1 cellular context compared by ENCODE assay signal in the genomic region with DNA sequence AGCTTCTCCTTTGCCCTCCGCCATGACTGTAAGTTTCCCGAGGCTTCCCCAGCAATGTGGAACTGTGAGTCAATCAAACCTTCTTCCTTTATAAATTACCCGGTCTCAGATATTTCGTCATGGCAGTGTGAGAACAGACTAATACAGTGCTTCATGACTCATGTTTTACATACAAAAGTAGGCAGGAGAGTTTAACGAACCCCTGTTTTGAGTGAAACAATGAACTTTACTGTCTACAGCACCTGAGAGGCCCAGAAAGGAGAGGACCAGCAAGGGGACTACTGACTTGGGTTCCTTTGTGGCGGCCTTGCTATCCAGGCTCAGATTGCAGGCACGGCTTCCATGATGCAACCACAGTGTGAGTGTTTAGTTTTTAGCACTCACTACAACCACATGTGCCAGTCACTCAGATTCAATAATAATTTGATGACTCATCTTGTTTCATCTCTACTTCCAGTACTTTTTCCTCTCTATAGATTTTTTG.
TF ChIP-seq lines count a peak whose summit lies in the region.

No MANE protein-coding gene starts in this region.

TF ChIP-seq in SK-N-SH treated with all-trans-retinoic acid at 6 μM for 48 hours, 23 proteins besides CTCF, POLR2A, EP300 and RAD21 (continued from another document):
- TF ChIP-seq, protein P1, sequence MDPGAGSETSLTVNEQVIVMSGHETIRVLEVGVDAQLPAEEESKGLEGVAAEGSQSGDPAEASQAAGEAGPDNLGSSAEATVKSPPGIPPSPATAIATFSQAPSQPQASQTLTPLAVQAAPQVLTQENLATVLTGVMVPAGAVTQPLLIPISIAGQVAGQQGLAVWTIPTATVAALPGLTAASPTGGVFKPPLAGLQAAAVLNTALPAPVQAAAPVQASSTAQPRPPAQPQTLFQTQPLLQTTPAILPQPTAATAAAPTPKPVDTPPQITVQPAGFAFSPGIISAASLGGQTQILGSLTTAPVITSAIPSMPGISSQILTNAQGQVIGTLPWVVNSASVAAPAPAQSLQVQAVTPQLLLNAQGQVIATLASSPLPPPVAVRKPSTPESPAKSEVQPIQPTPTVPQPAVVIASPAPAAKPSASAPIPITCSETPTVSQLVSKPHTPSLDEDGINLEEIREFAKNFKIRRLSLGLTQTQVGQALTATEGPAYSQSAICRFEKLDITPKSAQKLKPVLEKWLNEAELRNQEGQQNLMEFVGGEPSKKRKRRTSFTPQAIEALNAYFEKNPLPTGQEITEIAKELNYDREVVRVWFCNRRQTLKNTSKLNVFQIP (CRISPR knock-in tag; IDR thresholded peaks at IDR 0.05; ENCODE audit: borderline replicate concordance, low read depth): no peak
- TF ChIP-seq, protein P2, sequence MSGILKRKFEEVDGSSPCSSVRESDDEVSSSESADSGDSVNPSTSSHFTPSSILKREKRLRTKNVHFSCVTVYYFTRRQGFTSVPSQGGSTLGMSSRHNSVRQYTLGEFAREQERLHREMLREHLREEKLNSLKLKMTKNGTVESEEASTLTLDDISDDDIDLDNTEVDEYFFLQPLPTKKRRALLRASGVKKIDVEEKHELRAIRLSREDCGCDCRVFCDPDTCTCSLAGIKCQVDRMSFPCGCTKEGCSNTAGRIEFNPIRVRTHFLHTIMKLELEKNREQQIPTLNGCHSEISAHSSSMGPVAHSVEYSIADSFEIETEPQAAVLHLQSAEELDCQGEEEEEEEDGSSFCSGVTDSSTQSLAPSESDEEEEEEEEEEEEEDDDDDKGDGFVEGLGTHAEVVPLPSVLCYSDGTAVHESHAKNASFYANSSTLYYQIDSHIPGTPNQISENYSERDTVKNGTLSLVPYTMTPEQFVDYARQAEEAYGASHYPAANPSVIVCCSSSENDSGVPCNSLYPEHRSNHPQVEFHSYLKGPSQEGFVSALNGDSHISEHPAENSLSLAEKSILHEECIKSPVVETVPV (CRISPR knock-in tag; IDR thresholded peaks at IDR 0.05): no peak
- no peak for TF ChIP-seq ZNF8 (CRISPR knock-in tag; IDR thresholded peaks at IDR 0.05)
- TF ChIP-seq ZC3H10 (CRISPR knock-in tag; IDR thresholded peaks at IDR 0.05): no peak
- TF ChIP-seq, protein P3, sequence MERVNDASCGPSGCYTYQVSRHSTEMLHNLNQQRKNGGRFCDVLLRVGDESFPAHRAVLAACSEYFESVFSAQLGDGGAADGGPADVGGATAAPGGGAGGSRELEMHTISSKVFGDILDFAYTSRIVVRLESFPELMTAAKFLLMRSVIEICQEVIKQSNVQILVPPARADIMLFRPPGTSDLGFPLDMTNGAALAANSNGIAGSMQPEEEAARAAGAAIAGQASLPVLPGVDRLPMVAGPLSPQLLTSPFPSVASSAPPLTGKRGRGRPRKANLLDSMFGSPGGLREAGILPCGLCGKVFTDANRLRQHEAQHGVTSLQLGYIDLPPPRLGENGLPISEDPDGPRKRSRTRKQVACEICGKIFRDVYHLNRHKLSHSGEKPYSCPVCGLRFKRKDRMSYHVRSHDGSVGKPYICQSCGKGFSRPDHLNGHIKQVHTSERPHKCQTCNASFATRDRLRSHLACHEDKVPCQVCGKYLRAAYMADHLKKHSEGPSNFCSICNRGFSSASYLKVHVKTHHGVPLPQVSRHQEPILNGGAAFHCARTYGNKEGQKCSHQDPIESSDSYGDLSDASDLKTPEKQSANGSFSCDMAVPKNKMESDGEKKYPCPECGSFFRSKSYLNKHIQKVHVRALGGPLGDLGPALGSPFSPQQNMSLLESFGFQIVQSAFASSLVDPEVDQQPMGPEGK (CRISPR knock-in tag; IDR thresholded peaks at IDR 0.05; ENCODE audit: borderline replicate concordance): no peak
